In genomic region chr1:115440733-115441132, GRCh38 we compare ENCODE assay signal across 22 cellular contexts.
"Had no signal": no experiment of that assay in that cellular context is flagged by ENCODE, and none has a peak within 500 bp of the region (broad histone marks: within the 10 kb centered on the region; RNA-seq: fewer than 3 reads in every experiment).

No MANE protein-coding gene starts in this region.

- DNase-seq: activated B cell treated with CpG ODN at 0.5 μM for 24 hours; activated CD4-positive, alpha-beta T cell treated with anti-CD3 and anti-CD28 coated beads for 1 hour; activated CD4-positive, alpha-beta T cell treated with anti-CD3 and anti-CD28 coated beads, Interleukin-2, amount 10 ng/mL, durations not matched to agents 24 days and 14 days; activated CD4-positive, alpha-beta T cell treated with anti-CD3 and anti-CD28 coated beads, Interleukin-2, amount 50 U/mL, for 48 hours; activated CD8-positive, alpha-beta memory T cell treated with anti-CD3 and anti-CD28 coated beads, Interleukin-2, amount 10 ng/mL, durations not matched to agents 7 days and 5 days; activated effector memory CD4-positive, alpha-beta T cell treated with Interleukin-2 at 50 U/mL for 16 hours; activated naive CD4-positive, alpha-beta T cell treated with Interleukin-2 at 50 U/mL for 16 hours; activated naive CD8-positive, alpha-beta T cell treated with anti-CD3 and anti-CD28 coated beads, Interleukin-2, amount 50 U/mL, for 24 hours; activated T-cell treated with anti-CD3 and anti-CD28 coated beads, Interleukin-2, amount 50 U/mL, for 24 hours; amniotic stem cell; body of pancreas; MG63; NCI-H1105; NCI-H1436; NCI-H1694 treated with DMSO at 0.1 percent for 48 hours; NCI-H2029 treated with DMSO at 0.1 percent for 48 hours; NCI-H510A treated with DMSO at 0.1 percent for 48 hours; NCI-H69; NK-92 treated with Interleukin-12 subunit alpha and Interleukin-12 subunit beta, amount 100 ng/mL, for 24 hours; PC-9; SIG-M5 had no signal

- H3K36me3 ChIP-seq: ascending aorta, MG63 had no signal

- H3K4me2 ChIP-seq: PC-9 had no signal

- H2AFZ ChIP-seq: PC-9 had no signal

- H3K4me3 ChIP-seq: ascending aorta, body of pancreas, MG63, PC-9 had no signal

- H3K27me3 ChIP-seq: ascending aorta, body of pancreas, MG63 had no signal

- H3K27ac ChIP-seq: ascending aorta, body of pancreas, PC-9 had no signal

- H3K9me3 ChIP-seq: ascending aorta, body of pancreas, MG63 had no signal

- H3K4me1 ChIP-seq: ascending aorta, body of pancreas had no signal
